Comparison of ENCODE assay signal across 21 cellular contexts in the genomic region with DNA sequence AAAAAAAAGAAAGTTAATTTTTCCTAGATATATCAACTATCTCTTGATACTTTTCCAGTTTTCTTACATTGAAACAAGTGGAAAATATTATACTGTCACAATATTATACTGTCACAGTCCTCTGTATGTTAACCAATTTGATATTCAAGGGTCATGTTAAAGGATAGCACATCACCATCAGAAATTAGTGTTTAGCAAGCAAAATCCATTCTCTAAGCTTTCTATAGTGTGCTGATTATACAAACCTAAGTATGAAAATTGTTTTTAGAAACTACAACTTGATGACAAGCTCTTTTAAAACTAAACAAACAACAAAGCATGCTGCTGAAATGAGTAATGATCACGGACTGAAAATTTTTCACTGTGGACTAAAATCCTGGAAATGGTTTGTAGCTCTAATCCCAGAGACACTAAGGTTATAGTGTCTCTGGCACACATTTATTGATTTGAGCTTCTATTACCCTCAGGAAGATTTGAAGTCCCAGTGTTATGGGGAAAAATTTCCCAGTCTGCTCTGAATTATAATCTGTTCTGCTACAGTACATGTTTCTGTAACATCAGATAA. TPM values are rescaled to one million over a fixed set of nuclear protein-coding genes. Genes with fewer than 3 reads are reported as not detected.
A peak's percentile ranks its signal among the peaks of the same experiment; 100 is the strongest.
DNase-seq lines count a peak whose midpoint lies in the region; TF ChIP-seq lines count a peak whose summit lies in the region.
"Had no signal": no experiment of that assay in that cellular context is flagged by ENCODE, and none has a peak within 500 bp of the region (broad histone marks: within the 10 kb centered on the region; RNA-seq: fewer than 3 reads in every experiment).

No MANE protein-coding gene starts in this region.

- no peak for TF ChIP-seq CTCF in transverse colon (IDR thresholded peaks at IDR 0.05)

- H3K36me3 ChIP-seq in adipocyte (ENCODE audit: control insufficient read depth, insufficient read depth, low read length, severe bottlenecking) (peaks cover 28% of the 10 kb centered on the region), transverse colon (peaks cover 0 to 19% (median 7%) of the 10 kb centered on the region in 4 donors)

- TF ChIP-seq EP300 in transverse colon (IDR thresholded peaks at IDR 0.05; ENCODE audit: low read depth), result no peak

- DNase-seq in NCI-H748 (lab: John Stamatoyannopoulos, UW; ENCODE audit: unreplicated experiment), result peak; percentile 13
- no peak for DNase-seq in NCI-H748 treated with DMSO at 0.1 percent for 48 hours (lab: John Stamatoyannopoulos, UW)
- peak; percentile 21 for DNase-seq in adipocyte (ENCODE audit: low read depth)
- DNase-seq in iris pigment epithelial cell (ENCODE audit: low read depth), result peak; percentile 28
- no peak for DNase-seq in transverse colon
- DNase-seq in 8988T, result no peak
- no peak for DNase-seq in NCI-H1417 (lab: John Stamatoyannopoulos, UW)
- DNase-seq: AML-193; CD4-positive, alpha-beta T cell; H9; HFFc6; Karpas-422; NCI-H1436 treated with DMSO at 0.1 percent for 48 hours; NCI-H187 treated with DMSO at 0.1 percent for 48 hours; NCI-H446; NCI-H524 treated with DMSO at 0.1 percent for 48 hours; Peyer's patch; SIG-M5 had no signal

- in situ Hi-C loops in transverse colon (cut with MboI; ENCODE audit: low pct_ligation_motif_present in 1 of 4, low pct_unique_long_range_greater_than_20kb in 1 of 4, low sequenced_read_pairs in 3 of 4), result no loop called here

- H3K4me3 ChIP-seq in adipocyte (ENCODE audit: low read length), result no peak overlapping the region
- H3K4me3 ChIP-seq in transverse colon, result peak overlapping the region in 1 of 4 donors; percentile 35
- H3K4me3 ChIP-seq: BLaER1 treated with 17β-estradiol and CSF1 and Interleukin-3, amounts not matched to agents 10 nM and 100 nM; GM23338; Peyer's patch; SK-N-MC had no signal

- H3K27me3 ChIP-seq in adipocyte (replicated peaks; ENCODE audit: control insufficient read depth, insufficient read depth, low read length) (no peaks in the 10 kb centered on the region), transverse colon (no peaks in the 10 kb centered on the region)
- H3K27me3 ChIP-seq: BLaER1 treated with 17β-estradiol and CSF1 and Interleukin-3, amounts not matched to agents 10 nM and 100 nM; Peyer's patch had no signal

- 29 to 47% methylated on average over 1 of the region's 1 CpG for WGBS in transverse colon (ENCODE audit: low coverage in 1 of 2), 2 donors

- TF ChIP-seq POLR2A in transverse colon (IDR thresholded peaks at IDR 0.05), result no peak

- no peaks in the 10 kb centered on the region for H3K9me3 ChIP-seq in adipocyte (ENCODE audit: control insufficient read depth, low read length)
- H3K9me3 ChIP-seq in transverse colon, result no peaks in the 10 kb centered on the region
- H3K9me3 ChIP-seq: Peyer's patch had no signal

- peak overlapping the region; percentile 76 to 87 (median 84) for H3K27ac ChIP-seq in transverse colon
- H3K27ac ChIP-seq: BLaER1 treated with 17β-estradiol and CSF1 and Interleukin-3, amounts not matched to agents 10 nM and 100 nM; Peyer's patch; SK-N-MC had no signal

- no peak overlapping the region for H3K9ac ChIP-seq in adipocyte (ENCODE audit: low read length)

- intact Hi-C loops in transverse colon (cut with DNase I; ENCODE audit: low total_unique reads), result no loop called here

- H3K4me1 ChIP-seq in adipocyte (ENCODE audit: control insufficient read depth, insufficient read depth, low read length), result peaks cover 14% of the 10 kb centered on the region
- H3K4me1 ChIP-seq in transverse colon, result peaks cover 5 to 30% (median 24%) of the 10 kb centered on the region in 4 donors
- H3K4me1 ChIP-seq: BLaER1 treated with 17β-estradiol and CSF1 and Interleukin-3, amounts not matched to agents 10 nM and 100 nM; Peyer's patch had no signal

RNA-seq across cellular contexts. Expression of a gene that starts 9.7 kb away (rescaled TPM):
- 10 to 100 TPM in 3 of 4 donors, 1 to 10 TPM in 1; 4.8 to 45.7 (median 28.4) TPM for total RNA-seq in transverse colon

Comparison
In these comparisons a context has a peak if more than half of its experiments do, and no peak if none do; other contexts are left out.
1. DNase-seq: peak in NCI-H748 (single experiment), adipocyte (single experiment) and iris pigment epithelial cell (single experiment); none in NCI-H748 treated with DMSO at 0.1 percent for 48 hours (single experiment), transverse colon (single experiment), 8988T (single experiment) and NCI-H1417 (0 of 3).